Comparison of ENCODE assay signal across 9 cellular contexts in the genomic region with DNA sequence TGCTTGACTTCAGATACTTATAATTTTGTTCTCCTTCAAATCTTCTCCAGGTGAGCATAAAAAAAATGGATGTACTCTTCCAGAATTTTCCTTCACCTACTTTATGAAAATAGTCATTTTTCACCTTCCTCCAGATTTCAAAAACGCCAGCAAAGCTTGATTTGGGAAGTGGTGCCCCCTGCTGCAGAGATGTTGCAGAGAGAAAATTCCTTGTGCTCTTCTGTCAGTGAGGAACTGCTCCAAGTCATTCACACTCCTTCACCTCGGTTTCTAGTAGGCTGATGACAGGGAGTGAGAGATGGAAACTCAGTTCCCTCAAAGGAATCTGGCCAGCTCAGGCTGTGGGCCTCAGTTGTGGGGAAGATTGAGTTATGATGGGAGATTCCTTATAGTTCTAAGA. TPM values are rescaled to one million over a fixed set of nuclear protein-coding genes. Genes with fewer than 3 reads are reported as not detected.
DNase-seq lines count a peak whose midpoint lies in the region; ATAC-seq and TF ChIP-seq lines count a peak whose summit lies in the region.
"Had no signal": no experiment of that assay in that cellular context is flagged by ENCODE, and none has a peak within 500 bp of the region (broad histone marks: within the 10 kb centered on the region; RNA-seq: fewer than 3 reads in every experiment).

No MANE protein-coding gene starts in this region.

- no peak overlapping the region for H3K27ac Mint-ChIP-seq in activated naive CD4-positive, alpha-beta T cell treated with anti-CD3 and anti-CD28 coated beads for 36 hours
- H3K27ac Mint-ChIP-seq: CD4-positive, alpha-beta memory T cell had no signal

- H3K4me1 Mint-ChIP-seq in activated naive CD4-positive, alpha-beta T cell treated with anti-CD3 and anti-CD28 coated beads for 36 hours (ENCODE audit: low read depth), result no peaks in the 10 kb centered on the region
- H3K4me1 Mint-ChIP-seq: CD4-positive, alpha-beta memory T cell had no signal

- no peaks in the 10 kb centered on the region for H3F3A ChIP-seq in PC-3 (ENCODE audit: low read length, unreplicated experiment)

- CTCF ChIA-PET in activated naive CD4-positive, alpha-beta T cell treated with anti-CD3 and anti-CD28 coated beads for 36 hours (lab: Charles Lee), result interaction anchor here (0.6 to 2.6 kb wide), 4 partner anchors 9 to 336 kb away, joined by 3 to 20 read pairs (median 8); no protein-coding TSS in a partner anchor
- CTCF ChIA-PET in PC-3 (lab: Charles Lee), result interaction anchor here (0.6 to 1.1 kb wide), 4 partner anchors 10 to 167 kb away, joined by 3 to 5 read pairs (median 3); no protein-coding TSS in a partner anchor

- H3K9ac ChIP-seq in PC-3 (ENCODE audit: low read length), result no peak overlapping the region

- H3K27me3 ChIP-seq in PC-3 (ENCODE audit: low read length), result peaks cover 37% of the 10 kb centered on the region
- no peaks in the 10 kb centered on the region for H3K27me3 ChIP-seq in tibial nerve
- no peaks in the 10 kb centered on the region for H3K27me3 ChIP-seq in vagina

- H3K4me3 ChIP-seq in PC-3 (ENCODE audit: low read length) (no peak overlapping the region), fibroblast of villous mesenchyme (ENCODE audit: low read depth, low read length) (no peak overlapping the region), tibial nerve (no peak overlapping the region), vagina (no peak overlapping the region)

- no peaks in the 10 kb centered on the region for H3K9me2 ChIP-seq in PC-3 (replicated peaks; ENCODE audit: low read length)

- peak; percentile 9 for DNase-seq in activated naive CD4-positive, alpha-beta T cell treated with anti-CD3 and anti-CD28 coated beads for 36 hours
- DNase-seq in activated naive CD4-positive, alpha-beta T cell (lab: John Stamatoyannopoulos, UW), result no peak
- DNase-seq in PC-3 (peak; percentile 53), fibroblast of villous mesenchyme (ENCODE audit: low read depth) (no peak), tibial nerve (ENCODE audit: low spot score in 2 of 2) (no peak), SW480 (ENCODE audit: low spot score) (no peak), middle frontal gyrus (ENCODE audit: extremely low spot score, low spot score) (no peak), vagina (ENCODE audit: extremely low spot score in 2 of 2) (no peak)
- DNase-seq: CD4-positive, alpha-beta memory T cell had no signal

- ATAC-seq in PC-3, result peak; percentile 45

- H3K36me3 Mint-ChIP-seq in activated naive CD4-positive, alpha-beta T cell treated with anti-CD3 and anti-CD28 coated beads for 36 hours (ENCODE audit: low read depth), result no peaks in the 10 kb centered on the region
- H3K36me3 Mint-ChIP-seq: CD4-positive, alpha-beta memory T cell had no signal

- TF ChIP-seq POLR2A in tibial nerve (IDR thresholded peaks at IDR 0.05) (no peak), vagina (IDR thresholded peaks at IDR 0.05) (no peak)

- H3K4me2 ChIP-seq in PC-3 (ENCODE audit: low read length), result no peak overlapping the region

- H3K27ac ChIP-seq in PC-3 (ENCODE audit: low read length) (no peak overlapping the region), tibial nerve (no peak overlapping the region), vagina (no peak overlapping the region)

- H2AFZ ChIP-seq in PC-3 (ENCODE audit: low read length), result no peak overlapping the region

- H3K9me3 ChIP-seq in PC-3 (ENCODE audit: low read length), result no peaks in the 10 kb centered on the region
- no peaks in the 10 kb centered on the region for H3K9me3 ChIP-seq in tibial nerve
- H3K9me3 ChIP-seq in vagina, result no peaks in the 10 kb centered on the region

- H3K79me2 ChIP-seq in PC-3 (ENCODE audit: low read length), result no peaks in the 10 kb centered on the region

- intact Hi-C loops in activated naive CD4-positive, alpha-beta T cell treated with anti-CD3 and anti-CD28 coated beads for 36 hours (cut with micrococcal nuclease), result no loop called here
- intact Hi-C loops in PC-3 (cut with micrococcal nuclease) (no loop called here), vagina (cut with DNase I) (no loop called here)

- H4K20me1 ChIP-seq in PC-3 (ENCODE audit: low read length), result no peaks in the 10 kb centered on the region

- H3K4me3 Mint-ChIP-seq in activated naive CD4-positive, alpha-beta T cell treated with anti-CD3 and anti-CD28 coated beads for 36 hours, result no peak overlapping the region
- H3K4me3 Mint-ChIP-seq: CD4-positive, alpha-beta memory T cell had no signal

- TF ChIP-seq CTCF in PC-3 (conservative IDR thresholded peaks at IDR 0.05; ENCODE audit: low read depth, low read length), result peak; percentile 73
- TF ChIP-seq CTCF in fibroblast of villous mesenchyme (IDR thresholded peaks at IDR 0.05; ENCODE audit: insufficient read depth, low read depth, low read length), result peak; percentile 42
- peak; percentile 16 to 38 (median 24) for TF ChIP-seq CTCF in tibial nerve (IDR thresholded peaks at IDR 0.05)
- no peak for TF ChIP-seq CTCF in vagina (IDR thresholded peaks at IDR 0.05)

- H3K36me3 ChIP-seq in PC-3 (ENCODE audit: low read depth, low read length) (no peaks in the 10 kb centered on the region), tibial nerve (no peaks in the 10 kb centered on the region), vagina (no peaks in the 10 kb centered on the region)

- peaks cover 12% of the 10 kb centered on the region for H3K27me3 Mint-ChIP-seq in activated naive CD4-positive, alpha-beta T cell treated with anti-CD3 and anti-CD28 coated beads for 36 hours (ENCODE audit: low read depth)

- BruUV-seq in PC-3 (replicated peaks; lab: Mats Ljungman, UMichigan), result no TSS peak

- WGBS in tibial nerve, 2 donors, result 2 to 4% methylated on average over 2 of the region's 2 CpGs

- POLR2A ChIA-PET in PC-3 (lab: Charles Lee; ENCODE audit: unreplicated experiment), result interaction anchor here (0.6 kb wide), 1 partner anchor 19 kb away, joined by 3 read pairs; no protein-coding TSS in a partner anchor

- no peak for TF ChIP-seq EP300 in tibial nerve (IDR thresholded peaks at IDR 0.05)

- no peaks in the 10 kb centered on the region for H3K9me3 Mint-ChIP-seq in activated naive CD4-positive, alpha-beta T cell treated with anti-CD3 and anti-CD28 coated beads for 36 hours
- H3K9me3 Mint-ChIP-seq: CD4-positive, alpha-beta memory T cell had no signal

- H3K4me1 ChIP-seq in PC-3 (ENCODE audit: insufficient read depth, low read length) (no peaks in the 10 kb centered on the region), tibial nerve (peaks cover 0 to 3% (median 0%) of the 10 kb centered on the region in 4 donors), vagina (no peaks in the 10 kb centered on the region)

RNA-seq across cellular contexts. Expression of gene RNASE3, which starts 24.2 kb away (rescaled TPM):
- not detected for total RNA-seq in activated naive CD4-positive, alpha-beta T cell treated with anti-CD3 and anti-CD28 coated beads for 36 hours
- not detected in 2 replicates for total RNA-seq in PC-3 (2014; rRNA removed)
- not detected in 2 replicates for total RNA-seq in fibroblast of villous mesenchyme
- under 1 TPM in 1 of 4 donors, not detected in 3; 0.63 TPM for total RNA-seq in tibial nerve
- total RNA-seq in vagina, result not detected
- total RNA-seq: CD4-positive, alpha-beta memory T cell had no signal

Comparison
In these comparisons a context has a peak if more than half of its experiments do, and no peak if none do; other contexts are left out.
1. DNase-seq: peak in activated naive CD4-positive, alpha-beta T cell treated with anti-CD3 and anti-CD28 coated beads for 36 hours (single experiment) and PC-3 (single experiment); none in activated naive CD4-positive, alpha-beta T cell (0 of 4), fibroblast of villous mesenchyme (single experiment), tibial nerve (0 of 2), SW480 (single experiment), middle frontal gyrus (single experiment) and vagina (0 of 2).
2. CTCF ChIP-seq: peak in PC-3 (single experiment), fibroblast of villous mesenchyme (single experiment) and tibial nerve (5 of 5); none in vagina (0 of 3).